Comparison of ENCODE assay signal across 2 cellular contexts in the genomic region with DNA sequence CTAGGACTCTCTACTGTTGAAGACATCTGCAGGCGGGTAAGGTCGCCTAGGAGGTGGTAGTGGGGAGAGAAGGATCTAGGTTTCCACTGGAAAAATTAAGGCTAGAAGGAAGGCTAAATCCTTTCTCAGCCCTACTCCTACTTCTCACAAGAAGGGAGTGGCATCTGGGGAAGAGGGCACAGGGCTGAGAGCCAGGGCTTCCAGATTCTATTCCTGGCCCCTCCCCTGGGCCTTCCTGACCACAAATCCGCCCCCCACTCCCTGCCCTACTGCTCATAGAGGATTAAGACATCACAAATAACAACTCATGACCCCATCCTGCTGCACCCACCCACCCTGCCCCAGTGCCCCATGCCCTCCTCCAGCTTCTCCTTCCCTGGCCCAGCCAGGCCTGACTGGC.
TF ChIP-seq lines count a peak whose summit lies in the region.

No MANE protein-coding gene starts in this region.

TF ChIP-seq in A549, 52 proteins besides CTCF, POLR2A, EP300 and RAD21:
- TF ChIP-seq NFE2L2 (conservative IDR thresholded peaks at IDR 0.05; ENCODE audit: low read length) (no peak), KDM1A (IDR thresholded peaks at IDR 0.05; ENCODE audit: low read depth) (no peak), ZNF302 (CRISPR knock-in tag; IDR thresholded peaks at IDR 0.05) (no peak), RNF2 (IDR thresholded peaks at IDR 0.05; ENCODE audit: borderline replicate concordance, low read depth) (no peak), BHLHE40 (IDR thresholded peaks at IDR 0.05; ENCODE audit: low read depth, low read length) (no peak), MYC (IDR thresholded peaks at IDR 0.05; ENCODE audit: borderline replicate concordance, low read length) (no peak), POLR2AphosphoS2 (conservative IDR thresholded peaks at IDR 0.05; ENCODE audit: low read length) (no peak), HOXA7 (CRISPR knock-in tag; IDR thresholded peaks at IDR 0.05) (no peak), HOXB13 (CRISPR knock-in tag; IDR thresholded peaks at IDR 0.05; ENCODE audit: low read depth) (no peak), CBX8 (IDR thresholded peaks at IDR 0.05) (no peak)
- TF ChIP-seq, protein P1, sequence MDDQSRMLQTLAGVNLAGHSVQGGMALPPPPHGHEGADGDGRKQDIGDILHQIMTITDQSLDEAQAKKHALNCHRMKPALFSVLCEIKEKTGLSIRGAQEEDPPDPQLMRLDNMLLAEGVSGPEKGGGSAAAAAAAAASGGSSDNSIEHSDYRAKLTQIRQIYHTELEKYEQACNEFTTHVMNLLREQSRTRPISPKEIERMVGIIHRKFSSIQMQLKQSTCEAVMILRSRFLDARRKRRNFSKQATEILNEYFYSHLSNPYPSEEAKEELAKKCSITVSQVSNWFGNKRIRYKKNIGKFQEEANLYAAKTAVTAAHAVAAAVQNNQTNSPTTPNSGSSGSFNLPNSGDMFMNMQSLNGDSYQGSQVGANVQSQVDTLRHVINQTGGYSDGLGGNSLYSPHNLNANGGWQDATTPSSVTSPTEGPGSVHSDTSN (IDR thresholded peaks at IDR 0.05), result no peak
- TF ChIP-seq, protein P2, sequence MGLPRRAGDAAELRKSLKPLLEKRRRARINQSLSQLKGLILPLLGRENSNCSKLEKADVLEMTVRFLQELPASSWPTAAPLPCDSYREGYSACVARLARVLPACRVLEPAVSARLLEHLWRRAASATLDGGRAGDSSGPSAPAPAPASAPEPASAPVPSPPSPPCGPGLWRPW (IDR thresholded peaks at IDR 0.05), result no peak
- TF ChIP-seq, protein P3, sequence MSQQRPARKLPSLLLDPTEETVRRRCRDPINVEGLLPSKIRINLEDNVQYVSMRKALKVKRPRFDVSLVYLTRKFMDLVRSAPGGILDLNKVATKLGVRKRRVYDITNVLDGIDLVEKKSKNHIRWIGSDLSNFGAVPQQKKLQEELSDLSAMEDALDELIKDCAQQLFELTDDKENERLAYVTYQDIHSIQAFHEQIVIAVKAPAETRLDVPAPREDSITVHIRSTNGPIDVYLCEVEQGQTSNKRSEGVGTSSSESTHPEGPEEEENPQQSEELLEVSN (IDR thresholded peaks at IDR 0.05; ENCODE audit: borderline replicate concordance, low read depth), result no peak
TF ChIP-seq in A549: peak in this region for 0.

TF ChIP-seq in IMR-90, 13 proteins besides CTCF, POLR2A, EP300 and RAD21:
- no peak for TF ChIP-seq MAFK (IDR thresholded peaks at IDR 0.05; ENCODE audit: low read depth, low read length)
- no peak for TF ChIP-seq ELK1 (IDR thresholded peaks at IDR 0.05; ENCODE audit: borderline replicate concordance, low read depth, low read length)
- TF ChIP-seq MXI1 (IDR thresholded peaks at IDR 0.05; ENCODE audit: borderline replicate concordance, low read depth, low read length), result no peak
- no peak for TF ChIP-seq BHLHE40 (IDR thresholded peaks at IDR 0.05; ENCODE audit: low read depth, low read length)
- no peak for TF ChIP-seq NFE2L2 (IDR thresholded peaks at IDR 0.05; ENCODE audit: low read depth, low read length)
- TF ChIP-seq FOS (IDR thresholded peaks at IDR 0.05; ENCODE audit: low read depth, low read length), result no peak
- TF ChIP-seq, protein P4, sequence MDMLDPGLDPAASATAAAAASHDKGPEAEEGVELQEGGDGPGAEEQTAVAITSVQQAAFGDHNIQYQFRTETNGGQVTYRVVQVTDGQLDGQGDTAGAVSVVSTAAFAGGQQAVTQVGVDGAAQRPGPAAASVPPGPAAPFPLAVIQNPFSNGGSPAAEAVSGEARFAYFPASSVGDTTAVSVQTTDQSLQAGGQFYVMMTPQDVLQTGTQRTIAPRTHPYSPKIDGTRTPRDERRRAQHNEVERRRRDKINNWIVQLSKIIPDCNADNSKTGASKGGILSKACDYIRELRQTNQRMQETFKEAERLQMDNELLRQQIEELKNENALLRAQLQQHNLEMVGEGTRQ (IDR thresholded peaks at IDR 0.05; ENCODE audit: low read depth, low read length), result no peak
- TF ChIP-seq RFX5 (IDR thresholded peaks at IDR 0.05; ENCODE audit: low read depth, low read length), result no peak
- no peak for TF ChIP-seq CEBPB (IDR thresholded peaks at IDR 0.05; ENCODE audit: low read depth, low read length)
- TF ChIP-seq RCOR1 (IDR thresholded peaks at IDR 0.05; ENCODE audit: insufficient replicate concordance, low read length), result no peak
- TF ChIP-seq MAZ (IDR thresholded peaks at IDR 0.05; ENCODE audit: borderline replicate concordance, low read depth, low read length), result no peak
- TF ChIP-seq CHD1 (IDR thresholded peaks at IDR 0.05; ENCODE audit: low read depth, low read length), result no peak; the same call in 1 of the 2 replicates
- no peak for TF ChIP-seq SMC3 (IDR thresholded peaks at IDR 0.05; ENCODE audit: low read depth, low read length)
